In genomic region chr4:127964426-127965061, GRCh38 we compare ENCODE assay signal across 1 cellular context.
TF ChIP-seq lines count a peak whose summit lies in the region.

No MANE protein-coding gene starts in this region.

TF ChIP-seq in HepG2, 621 proteins besides CTCF, POLR2A, EP300 and RAD21 (continued from another document):
- TF ChIP-seq, protein P1, sequence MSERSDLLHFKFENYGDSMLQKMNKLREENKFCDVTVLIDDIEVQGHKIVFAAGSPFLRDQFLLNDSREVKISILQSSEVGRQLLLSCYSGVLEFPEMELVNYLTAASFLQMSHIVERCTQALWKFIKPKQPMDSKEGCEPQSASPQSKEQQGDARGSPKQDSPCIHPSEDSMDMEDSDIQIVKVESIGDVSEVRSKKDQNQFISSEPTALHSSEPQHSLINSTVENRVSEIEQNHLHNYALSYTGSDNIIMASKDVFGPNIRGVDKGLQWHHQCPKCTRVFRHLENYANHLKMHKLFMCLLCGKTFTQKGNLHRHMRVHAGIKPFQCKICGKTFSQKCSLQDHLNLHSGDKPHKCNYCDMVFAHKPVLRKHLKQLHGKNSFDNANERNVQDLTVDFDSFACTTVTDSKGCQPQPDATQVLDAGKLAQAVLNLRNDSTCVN (CRISPR knock-in tag; IDR thresholded peaks at IDR 0.05; ENCODE audit: borderline replicate concordance) = peak; percentile 39; the same call in 1 of the 2 replicates
- 0 out of 2 replicates have a peak, but pooled peaks have one; percentile 23 for TF ChIP-seq ZIK1 (CRISPR knock-in tag; IDR thresholded peaks at IDR 0.05; ENCODE audit: borderline replicate concordance, low read depth)
- 0 out of 2 replicates have a peak, but pooled peaks have one; percentile 5 for TF ChIP-seq SAP130 (CRISPR knock-in tag; IDR thresholded peaks at IDR 0.05; ENCODE audit: low read depth)
- TF ChIP-seq ZMAT3 (CRISPR knock-in tag; conservative IDR thresholded peaks at IDR 0.05) = 0 out of 2 replicates have a peak, but pooled peaks have one; percentile 12
- peak; percentile 34; the same call in 1 of the 2 replicates for TF ChIP-seq TFAP4 (IDR thresholded peaks at IDR 0.05; ENCODE audit: borderline replicate concordance, low read depth)
- 0 out of 2 replicates have a peak, but pooled peaks have one; percentile 18 for TF ChIP-seq ZZZ3 (CRISPR knock-in tag; IDR thresholded peaks at IDR 0.05; ENCODE audit: borderline replicate concordance)
- TF ChIP-seq KDM5A (IDR thresholded peaks at IDR 0.05; ENCODE audit: borderline replicate concordance, low read length) = peak; percentile 85; the same call in 1 of the 2 replicates
- TF ChIP-seq ZSCAN5A (CRISPR knock-in tag; IDR thresholded peaks at IDR 0.05; ENCODE audit: borderline replicate concordance) = 0 out of 2 replicates have a peak, but pooled peaks have one; percentile 34
- TF ChIP-seq DNMT1 (CRISPR knock-in tag; IDR thresholded peaks at IDR 0.05) = peak; percentile 40; the same call in 1 of the 2 replicates
- 0 out of 2 replicates have a peak, but pooled peaks have one; percentile 23 for TF ChIP-seq E2F2 (CRISPR knock-in tag; IDR thresholded peaks at IDR 0.05; ENCODE audit: borderline replicate concordance)
- peak; percentile 40; the same call in 1 of the 2 replicates for TF ChIP-seq ZNF253 (CRISPR knock-in tag; IDR thresholded peaks at IDR 0.05; ENCODE audit: borderline replicate concordance)
- peak; percentile 85; the same call in 1 of the 2 replicates for TF ChIP-seq KLF13 (CRISPR knock-in tag; IDR thresholded peaks at IDR 0.05)
- TF ChIP-seq ZNF431 (CRISPR knock-in tag; IDR thresholded peaks at IDR 0.05; ENCODE audit: borderline replicate concordance, low read depth) = peak; percentile 10; the same call in 1 of the 2 replicates
- TF ChIP-seq CBFB (CRISPR knock-in tag; IDR thresholded peaks at IDR 0.05) = 0 out of 2 replicates have a peak, but pooled peaks have one; percentile 5
- TF ChIP-seq ZNF776 (CRISPR knock-in tag; IDR thresholded peaks at IDR 0.05) = 0 out of 2 replicates have a peak, but pooled peaks have one; percentile 46
- peak; percentile 65; the same call in 1 of the 2 replicates for TF ChIP-seq MXD3 (CRISPR knock-in tag; IDR thresholded peaks at IDR 0.05)
- TF ChIP-seq TRAFD1 (CRISPR knock-in tag; IDR thresholded peaks at IDR 0.05; ENCODE audit: borderline replicate concordance) = 0 out of 2 replicates have a peak, but pooled peaks have one; percentile 47
- TF ChIP-seq BORCS8-MEF2B (CRISPR knock-in tag; IDR thresholded peaks at IDR 0.05) = peak; percentile 44; the same call in 1 of the 2 replicates
- TF ChIP-seq, protein P2, sequence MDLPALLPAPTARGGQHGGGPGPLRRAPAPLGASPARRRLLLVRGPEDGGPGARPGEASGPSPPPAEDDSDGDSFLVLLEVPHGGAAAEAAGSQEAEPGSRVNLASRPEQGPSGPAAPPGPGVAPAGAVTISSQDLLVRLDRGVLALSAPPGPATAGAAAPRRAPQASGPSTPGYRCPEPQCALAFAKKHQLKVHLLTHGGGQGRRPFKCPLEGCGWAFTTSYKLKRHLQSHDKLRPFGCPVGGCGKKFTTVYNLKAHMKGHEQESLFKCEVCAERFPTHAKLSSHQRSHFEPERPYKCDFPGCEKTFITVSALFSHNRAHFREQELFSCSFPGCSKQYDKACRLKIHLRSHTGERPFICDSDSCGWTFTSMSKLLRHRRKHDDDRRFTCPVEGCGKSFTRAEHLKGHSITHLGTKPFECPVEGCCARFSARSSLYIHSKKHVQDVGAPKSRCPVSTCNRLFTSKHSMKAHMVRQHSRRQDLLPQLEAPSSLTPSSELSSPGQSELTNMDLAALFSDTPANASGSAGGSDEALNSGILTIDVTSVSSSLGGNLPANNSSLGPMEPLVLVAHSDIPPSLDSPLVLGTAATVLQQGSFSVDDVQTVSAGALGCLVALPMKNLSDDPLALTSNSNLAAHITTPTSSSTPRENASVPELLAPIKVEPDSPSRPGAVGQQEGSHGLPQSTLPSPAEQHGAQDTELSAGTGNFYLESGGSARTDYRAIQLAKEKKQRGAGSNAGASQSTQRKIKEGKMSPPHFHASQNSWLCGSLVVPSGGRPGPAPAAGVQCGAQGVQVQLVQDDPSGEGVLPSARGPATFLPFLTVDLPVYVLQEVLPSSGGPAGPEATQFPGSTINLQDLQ (CRISPR knock-in tag; IDR thresholded peaks at IDR 0.05) = 0 out of 2 replicates have a peak, but pooled peaks have one; percentile 14
- TF ChIP-seq ZNF337 (CRISPR knock-in tag; IDR thresholded peaks at IDR 0.05; ENCODE audit: borderline replicate concordance, low read depth) = peak; percentile 66; the same call in 1 of the 2 replicates
